In the genomic region with DNA sequence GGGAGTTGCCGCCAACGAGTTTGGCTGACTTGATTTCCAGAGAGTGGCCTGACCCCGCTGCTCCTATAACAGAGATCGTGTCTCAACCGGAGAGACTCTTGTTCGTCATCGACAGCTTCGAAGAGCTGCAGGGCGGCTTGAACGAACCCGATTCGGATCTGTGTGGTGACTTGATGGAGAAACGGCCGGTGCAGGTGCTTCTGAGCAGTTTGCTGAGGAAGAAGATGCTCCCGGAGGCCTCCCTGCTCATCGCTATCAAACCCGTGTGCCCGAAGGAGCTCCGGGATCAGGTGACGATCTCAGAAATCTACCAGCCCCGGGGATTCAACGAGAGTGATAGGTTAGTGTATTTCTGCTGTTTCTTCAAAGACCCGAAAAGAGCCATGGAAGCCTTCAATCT, we compare ENCODE assay signal across 21 cellular contexts. TPM values are rescaled to one million over a fixed set of nuclear protein-coding genes. Genes with fewer than 3 reads are reported as not detected.
DNase-seq lines count a peak whose midpoint lies in the region; ATAC-seq, FAIRE-seq and TF ChIP-seq lines count a peak whose summit lies in the region.
"Had no signal": no experiment of that assay in that cellular context is flagged by ENCODE, and none has a peak within 500 bp of the region (broad histone marks: within the 10 kb centered on the region; RNA-seq: fewer than 3 reads in every experiment).

No MANE protein-coding gene starts in this region.

- no peak for FAIRE-seq in pancreas (lab: Jason Lieb, UNC)
- FAIRE-seq: GM12891, H54, HTR-8/SVneo had no signal

- H3K27me3 ChIP-seq in DOHH2 (ENCODE audit: control insufficient read depth, low read length) (peaks cover 12% of the 10 kb centered on the region), SU-DHL-6 (ENCODE audit: low read length) (no peaks in the 10 kb centered on the region), layer of hippocampus (ENCODE audit: control insufficient read depth, insufficient read depth, low read length) (no peaks in the 10 kb centered on the region), pancreas (no peaks in the 10 kb centered on the region), neuronal stem cell (ENCODE audit: control insufficient read depth in 3 of 3, insufficient read depth in 3 of 3, low read depth in 1 of 3, low read length in 3 of 3) (peaks cover 0 to 7% (median 0%) of the 10 kb centered on the region in 3 experiments)
- H3K27me3 ChIP-seq: BLaER1 treated with 17β-estradiol and CSF1 and Interleukin-3, amounts not matched to agents 10 nM and 100 nM had no signal

- no peak for ATAC-seq in stimulated activated naive B cell treated with anti-CD40 and anti-IgM and Interleukin-4, amounts not matched to agents 10 μg/mL and 1 μg/mL and 100 μg/mL, for 72 hours (replicated peaks)
- ATAC-seq in pancreas (no peak), GM18909 (IDR thresholded peaks at IDR 0.05; ENCODE audit: poor library complexity, unreplicated experiment) (no peak)
- ATAC-seq: CD8-positive, alpha-beta T cell; GM23338 had no signal

- no peaks in the 10 kb centered on the region for H3K9me2 ChIP-seq in DOHH2 (replicated peaks; ENCODE audit: control insufficient read depth, low read length)
- no peaks in the 10 kb centered on the region for H3K9me2 ChIP-seq in SU-DHL-6 (replicated peaks; ENCODE audit: insufficient read depth, low read length)

- H3K4me3 Mint-ChIP-seq in stimulated activated naive B cell treated with anti-CD40 and anti-IgM and Interleukin-4, amounts not matched to agents 10 μg/mL and 1 μg/mL and 100 μg/mL, for 72 hours = no peak overlapping the region
- H3K4me3 Mint-ChIP-seq: CD8-positive, alpha-beta T cell; GM23338; HFFc6 had no signal

- no peak overlapping the region for H2BK12ac ChIP-seq in neuronal stem cell (ENCODE audit: low read length)

- peaks cover 23% of the 10 kb centered on the region for H3K36me3 ChIP-seq in DOHH2 (ENCODE audit: control insufficient read depth, low read length)
- no peaks in the 10 kb centered on the region for H3K36me3 ChIP-seq in SU-DHL-6 (ENCODE audit: low read length)
- no peaks in the 10 kb centered on the region for H3K36me3 ChIP-seq in pancreas
- H3K36me3 ChIP-seq in neuronal stem cell (replicated peaks in 1 of 2; ENCODE audit: control insufficient read depth in 2 of 2, insufficient read depth in 2 of 2, low read length in 2 of 2) = no peaks in the 10 kb centered on the region
- H3K36me3 ChIP-seq: BLaER1 treated with 17β-estradiol and CSF1 and Interleukin-3, amounts not matched to agents 10 nM and 100 nM had no signal

- peak overlapping the region; percentile 43 for H3K27ac Mint-ChIP-seq in stimulated activated naive B cell treated with anti-CD40 and anti-IgM and Interleukin-4, amounts not matched to agents 10 μg/mL and 1 μg/mL and 100 μg/mL, for 72 hours
- H3K27ac Mint-ChIP-seq: CD8-positive, alpha-beta T cell; GM23338; HFFc6 had no signal

- H3K9ac ChIP-seq in SU-DHL-6 (ENCODE audit: low read length) (peak overlapping the region; percentile 20; the same call in 1 of the 2 replicates), neuronal stem cell (ENCODE audit: low read depth, low read length, poor library complexity) (no peak overlapping the region)
- H3K9ac ChIP-seq: BLaER1 treated with 17β-estradiol and CSF1 and Interleukin-3, amounts not matched to agents 10 nM and 100 nM had no signal

- H2AFZ ChIP-seq in SU-DHL-6 (ENCODE audit: low read depth, low read length, severe bottlenecking) (no peak overlapping the region), neuronal stem cell (ENCODE audit: low read length) (no peak overlapping the region)
- H2AFZ ChIP-seq: GM23338 had no signal

- peaks cover 5% of the 10 kb centered on the region in 2 donors for H3K9me3 Mint-ChIP-seq in stimulated activated naive B cell treated with anti-CD40 and anti-IgM and Interleukin-4, amounts not matched to agents 10 μg/mL and 1 μg/mL and 100 μg/mL, for 72 hours
- H3K9me3 Mint-ChIP-seq: CD8-positive, alpha-beta T cell had no signal

- H3K4ac ChIP-seq in neuronal stem cell (ENCODE audit: low read length) = no peak overlapping the region

- H3K36me3 Mint-ChIP-seq in stimulated activated naive B cell treated with anti-CD40 and anti-IgM and Interleukin-4, amounts not matched to agents 10 μg/mL and 1 μg/mL and 100 μg/mL, for 72 hours = peaks cover 0 to 1% of the 10 kb centered on the region in 2 donors
- H3K36me3 Mint-ChIP-seq: CD8-positive, alpha-beta T cell had no signal

- H4K8ac ChIP-seq in neuronal stem cell (ENCODE audit: low read depth, low read length) = no peak overlapping the region

- H4K20me1 ChIP-seq in DOHH2 (ENCODE audit: control insufficient read depth, insufficient read depth, low read depth, low read length) = no peaks in the 10 kb centered on the region
- H4K20me1 ChIP-seq in SU-DHL-6 (ENCODE audit: low read depth, low read length) = no peaks in the 10 kb centered on the region
- H4K20me1 ChIP-seq: BLaER1 treated with 17β-estradiol and CSF1 and Interleukin-3, amounts not matched to agents 10 nM and 100 nM had no signal

- H2BK15ac ChIP-seq in neuronal stem cell (ENCODE audit: low read length) = no peak overlapping the region

- intact Hi-C loops in pancreas (cut with DNase I) = no loop called here

- H2BK5ac ChIP-seq in neuronal stem cell (ENCODE audit: low read length) = no peak overlapping the region

- H3K14ac ChIP-seq in neuronal stem cell (ENCODE audit: low read length) = no peak overlapping the region

- H3K4me3 ChIP-seq in DOHH2 (ENCODE audit: low read length) (peak overlapping the region; percentile 80), SU-DHL-6 (ENCODE audit: insufficient read depth, low read length, poor library complexity, severe bottlenecking) (peak overlapping the region; percentile 5), pancreas (no peak overlapping the region), neuronal stem cell (ENCODE audit: low read length in 2 of 2) (no peak overlapping the region)
- H3K4me3 ChIP-seq: BLaER1 treated with 17β-estradiol and CSF1 and Interleukin-3, amounts not matched to agents 10 nM and 100 nM; GM23338 had no signal

- no peak overlapping the region for H3K23ac ChIP-seq in neuronal stem cell (ENCODE audit: low read depth, low read length, poor library complexity)

- H3K4me1 Mint-ChIP-seq in stimulated activated naive B cell treated with anti-CD40 and anti-IgM and Interleukin-4, amounts not matched to agents 10 μg/mL and 1 μg/mL and 100 μg/mL, for 72 hours = peaks cover 14 to 31% of the 10 kb centered on the region in 2 donors
- H3K4me1 Mint-ChIP-seq: GM23338 had no signal

- H3K18ac ChIP-seq in neuronal stem cell (ENCODE audit: low read length) = no peak overlapping the region

- H4K91ac ChIP-seq in neuronal stem cell (ENCODE audit: low read depth, low read length, poor library complexity) = no peak overlapping the region

- 0 out of 2 replicates have a peak, but pooled peaks cover 3% of the 10 kb centered on the region for H3K9me3 ChIP-seq in DOHH2 (ENCODE audit: control insufficient read depth, insufficient read depth, low read length)
- H3K9me3 ChIP-seq in SU-DHL-6 (ENCODE audit: insufficient read depth, low read length) = no peaks in the 10 kb centered on the region
- no peaks in the 10 kb centered on the region for H3K9me3 ChIP-seq in pancreas
- H3K9me3 ChIP-seq in neuronal stem cell (replicated peaks in 1 of 2; ENCODE audit: control insufficient read depth in 2 of 2, insufficient read depth in 1 of 2, low read depth in 1 of 2, low read length in 2 of 2) = peaks cover 0 to 42% of the 10 kb centered on the region in 2 donors

- peaks cover 82% of the 10 kb centered on the region for H3K4me1 ChIP-seq in DOHH2 (ENCODE audit: control insufficient read depth, low read length)
- no peaks in the 10 kb centered on the region for H3K4me1 ChIP-seq in pancreas
- no peaks in the 10 kb centered on the region for H3K4me1 ChIP-seq in neuronal stem cell (ENCODE audit: control insufficient read depth in 2 of 2, insufficient read depth in 1 of 2, low read depth in 1 of 2, low read length in 2 of 2)

- H3K27me3 Mint-ChIP-seq in stimulated activated naive B cell treated with anti-CD40 and anti-IgM and Interleukin-4, amounts not matched to agents 10 μg/mL and 1 μg/mL and 100 μg/mL, for 72 hours = no peaks in the 10 kb centered on the region

- no peak overlapping the region for H2BK120ac ChIP-seq in neuronal stem cell (ENCODE audit: low read depth, low read length)

- WGBS in pancreas, 2 donors = 75 to 85% methylated on average over 23 of the region's 23 CpGs
- no CpG with 5 or more reads among the region's 23 CpGs for WGBS in neuronal stem cell (ENCODE audit: extremely low coverage in 2 of 2, insufficient read length in 2 of 2, insufficient replicate concordance in 1 of 2), 2 donors

- peak overlapping the region; percentile 87 for H3K4me2 ChIP-seq in DOHH2 (ENCODE audit: low read length)
- H3K4me2 ChIP-seq in SU-DHL-6 (ENCODE audit: low read depth, low read length, poor library complexity, severe bottlenecking) = peak overlapping the region; percentile 56
- H3K4me2 ChIP-seq in neuronal stem cell (ENCODE audit: insufficient read depth, low read length, poor library complexity, severe bottlenecking) = no peak overlapping the region
- H3K4me2 ChIP-seq: GM23338 had no signal

- peaks cover 24% of the 10 kb centered on the region for H3F3A ChIP-seq in DOHH2 (ENCODE audit: control insufficient read depth, insufficient read depth)
- peaks cover 44% of the 10 kb centered on the region for H3F3A ChIP-seq in SU-DHL-6 (ENCODE audit: insufficient read depth)

- H3K79me1 ChIP-seq in neuronal stem cell (ENCODE audit: low read depth, low read length) = no peaks in the 10 kb centered on the region

- H3K27ac ChIP-seq in DOHH2 (ENCODE audit: low read depth, low read length) (peak overlapping the region; percentile 85), SU-DHL-6 (ENCODE audit: low read depth, low read length) (peak overlapping the region; percentile 91), layer of hippocampus (ENCODE audit: low read depth, low read length) (peak overlapping the region; percentile 18), pancreas (no peak overlapping the region), neuronal stem cell (replicated peaks; ENCODE audit: low read length) (no peak overlapping the region)

- no peak for DNase-seq in stimulated activated naive B cell treated with anti-CD40 and anti-IgM and Interleukin-4, amounts not matched to agents 10 μg/mL and 1 μg/mL and 100 μg/mL, for 72 hours
- DNase-seq in pancreas (no peak), neuronal stem cell (ENCODE audit: low spot score) (no peak)
- DNase-seq: 8988T; Calu3; CD8-positive, alpha-beta T cell; DMS79 treated with DMSO at 0.1 percent for 48 hours; EL; HCEC 1CT; HFFc6; IMR-90 had no signal

- TF ChIP-seq CTCF in DOHH2 (IDR thresholded peaks at IDR 0.05; ENCODE audit: low read depth, low read length, poor library complexity, severe bottlenecking) (no peak), SU-DHL-6 (IDR thresholded peaks at IDR 0.05; ENCODE audit: insufficient read depth, low read length, poor library complexity, severe bottlenecking) (no peak), pancreas (IDR thresholded peaks at IDR 0.05) (no peak)

- H2AK5ac ChIP-seq in neuronal stem cell (ENCODE audit: low read depth, low read length) = no peak overlapping the region

- H3K79me2 ChIP-seq in DOHH2 (ENCODE audit: control insufficient read depth, low read length) = peaks cover 47% of the 10 kb centered on the region
- H3K79me2 ChIP-seq in SU-DHL-6 (ENCODE audit: insufficient read depth, low read length) = no peaks in the 10 kb centered on the region

RNA-seq across cellular contexts. Expression of a gene that starts 21.6 kb away (rescaled TPM):
- total RNA-seq in pancreas = not detected
- not detected for polyA plus RNA-seq in pancreas
- not detected for polyA plus RNA-seq in neuronal stem cell (2013, experiment 1 of 2)
- not detected for polyA plus RNA-seq in neuronal stem cell (2013, experiment 2 of 2)
- total RNA-seq: Calu3; CD8-positive, alpha-beta T cell; GM23338; HFFc6; IMR-90 had no signal
- polyA plus RNA-seq: AG04450, GM23338, IMR-90 had no signal

RNA-seq across cellular contexts. Expression of a gene that starts 26.2 kb away (rescaled TPM):
- under 1 TPM in 5 of 6 donors, not detected in 1; 0.06 to 0.22 (median 0.14) TPM for total RNA-seq in pancreas
- polyA plus RNA-seq in pancreas = under 1 TPM; 0.04 to 0.09 TPM
- not detected for polyA plus RNA-seq in neuronal stem cell (2013, experiment 1 of 2)
- polyA plus RNA-seq in neuronal stem cell (2013, experiment 2 of 2) = not detected
- total RNA-seq: Calu3; CD8-positive, alpha-beta T cell; GM23338; IMR-90 had no signal
- polyA plus RNA-seq: AG04450, GM23338, IMR-90 had no signal

Comparison
In these comparisons a context has a peak if more than half of its experiments do, and no peak if none do; other contexts are left out.
1. H3K27ac ChIP-seq: peak in DOHH2 (single experiment), SU-DHL-6 (single experiment) and layer of hippocampus (single experiment); none in pancreas (0 of 4) and neuronal stem cell (single experiment).
2. H3K4me3 ChIP-seq: peak in DOHH2 (single experiment) and SU-DHL-6 (single experiment); none in pancreas (0 of 4) and neuronal stem cell (0 of 2).